13 cellular contexts compared by ENCODE assay signal in the genomic region with DNA sequence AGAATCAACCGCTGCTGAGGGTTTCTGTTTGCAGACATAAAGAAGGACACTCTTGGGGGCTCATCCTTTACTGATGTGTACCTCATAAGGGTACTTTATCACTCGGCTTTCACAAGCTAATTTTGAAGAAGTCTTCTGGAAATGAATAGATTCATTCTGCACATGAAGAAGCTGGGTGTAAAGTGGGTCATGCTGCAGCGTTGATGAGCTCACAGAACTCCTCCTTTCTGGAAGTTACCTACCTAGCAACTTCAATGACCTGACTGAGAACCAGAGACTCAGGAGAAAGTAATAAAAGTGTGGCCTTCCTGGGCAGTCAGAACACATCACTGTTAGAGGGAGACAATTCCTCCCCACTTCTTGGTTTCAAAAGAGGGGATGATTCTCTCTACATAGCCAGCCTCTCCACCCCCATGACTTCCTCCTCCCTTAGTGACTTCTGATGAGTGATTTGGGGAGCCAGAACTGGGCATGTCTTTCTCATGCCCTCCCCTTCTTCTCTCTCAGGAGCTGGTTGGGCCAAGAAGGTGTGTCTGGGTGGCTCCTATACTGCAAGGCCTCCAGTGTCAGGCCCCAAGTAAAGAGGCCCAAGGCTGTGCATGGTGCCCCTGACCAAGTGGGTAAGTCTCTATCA. TPM values are rescaled to one million over a fixed set of nuclear protein-coding genes. Genes with fewer than 3 reads are reported as not detected.
DNase-seq lines count a peak whose midpoint lies in the region; ATAC-seq lines count a peak whose summit lies in the region.
"Had no signal": no experiment of that assay in that cellular context is flagged by ENCODE, and none has a peak within 500 bp of the region (broad histone marks: within the 10 kb centered on the region; RNA-seq: fewer than 3 reads in every experiment).

No MANE protein-coding gene starts in this region.

- H3K36me3 Mint-ChIP-seq in activated T-cell treated with anti-CD3 and anti-CD28 coated beads, Interleukin-2, amount 50 U/mL, for 4 hours (ENCODE audit: insufficient read depth): peaks cover 24% of the 10 kb centered on the region
- peaks cover 54% of the 10 kb centered on the region for H3K36me3 Mint-ChIP-seq in activated T-cell treated with anti-CD3 and anti-CD28 coated beads, Interleukin-2, amount 50 U/mL, for 24 hours (ENCODE audit: low read depth)

- no peak for DNase-seq in activated T-cell treated with anti-CD3 and anti-CD28 coated beads, Interleukin-2, amount 50 U/mL, for 4 hours
- DNase-seq in activated T-cell treated with anti-CD3 and anti-CD28 coated beads, Interleukin-2, amount 50 U/mL, for 24 hours: no peak
- no peak for DNase-seq in stimulated activated naive CD8-positive, alpha-beta T cell treated with anti-CD3 and anti-CD28 coated beads, Interleukin-15, amount 100 ng/mL, for 72 hours
- DNase-seq in EL: no peak
- no peak for DNase-seq in activated CD4-positive, CD25-positive, alpha-beta regulatory T cell (lab: John Stamatoyannopoulos, UW)
- DNase-seq: H9, NCI-H1436 treated with DMSO at 0.1 percent for 48 hours, NCI-H2081, NCI-H524, SHP77 treated with DMSO at 0.1 percent for 48 hours had no signal

- H3K27ac Mint-ChIP-seq in activated T-cell treated with anti-CD3 and anti-CD28 coated beads, Interleukin-2, amount 50 U/mL, for 24 hours: no peak overlapping the region
- H3K27ac Mint-ChIP-seq in stimulated activated naive CD8-positive, alpha-beta T cell treated with anti-CD3 and anti-CD28 coated beads, Interleukin-15, amount 100 ng/mL, for 72 hours: no peak overlapping the region
- H3K27ac Mint-ChIP-seq: H9 had no signal

- H3K4me3 Mint-ChIP-seq in activated T-cell treated with anti-CD3 and anti-CD28 coated beads, Interleukin-2, amount 50 U/mL, for 4 hours: no peak overlapping the region
- H3K4me3 Mint-ChIP-seq in activated T-cell treated with anti-CD3 and anti-CD28 coated beads, Interleukin-2, amount 50 U/mL, for 24 hours: no peak overlapping the region
- H3K4me3 Mint-ChIP-seq in stimulated activated naive CD8-positive, alpha-beta T cell treated with anti-CD3 and anti-CD28 coated beads, Interleukin-15, amount 100 ng/mL, for 72 hours: no peak overlapping the region
- H3K4me3 Mint-ChIP-seq: H9 had no signal

- H3K9me3 Mint-ChIP-seq in activated T-cell treated with anti-CD3 and anti-CD28 coated beads, Interleukin-2, amount 50 U/mL, for 4 hours: no peaks in the 10 kb centered on the region
- no peaks in the 10 kb centered on the region for H3K9me3 Mint-ChIP-seq in activated T-cell treated with anti-CD3 and anti-CD28 coated beads, Interleukin-2, amount 50 U/mL, for 24 hours
- H3K9me3 Mint-ChIP-seq in stimulated activated naive CD8-positive, alpha-beta T cell treated with anti-CD3 and anti-CD28 coated beads, Interleukin-15, amount 100 ng/mL, for 72 hours: no peaks in the 10 kb centered on the region
- H3K9me3 Mint-ChIP-seq: H9 had no signal

- no peaks in the 10 kb centered on the region for H3K27me3 Mint-ChIP-seq in activated T-cell treated with anti-CD3 and anti-CD28 coated beads, Interleukin-2, amount 50 U/mL, for 4 hours (ENCODE audit: low read depth)
- no peaks in the 10 kb centered on the region for H3K27me3 Mint-ChIP-seq in activated T-cell treated with anti-CD3 and anti-CD28 coated beads, Interleukin-2, amount 50 U/mL, for 24 hours
- H3K27me3 Mint-ChIP-seq in stimulated activated naive CD8-positive, alpha-beta T cell treated with anti-CD3 and anti-CD28 coated beads, Interleukin-15, amount 100 ng/mL, for 72 hours: no peaks in the 10 kb centered on the region

- ATAC-seq in activated T-cell treated with anti-CD3 and anti-CD28 coated beads, Interleukin-2, amount 50 U/mL, for 4 hours: peak; percentile 18 to 35
- peak; percentile 61 for ATAC-seq in GM19395 (IDR thresholded peaks at IDR 0.05; ENCODE audit: unreplicated experiment)
- ATAC-seq in HG02798 (IDR thresholded peaks at IDR 0.05; ENCODE audit: poor library complexity, unreplicated experiment): peak; percentile 35
- peak; percentile 42 for ATAC-seq in stimulated activated naive CD8-positive, alpha-beta T cell treated with anti-CD3 and anti-CD28 coated beads, Interleukin-15, amount 100 ng/mL, for 72 hours
- ATAC-seq in HG03139 (IDR thresholded peaks at IDR 0.05; ENCODE audit: unreplicated experiment): no peak

- H3K4me1 Mint-ChIP-seq in activated T-cell treated with anti-CD3 and anti-CD28 coated beads, Interleukin-2, amount 50 U/mL, for 4 hours (ENCODE audit: low read depth): peaks cover 2% of the 10 kb centered on the region
- H3K4me1 Mint-ChIP-seq in activated T-cell treated with anti-CD3 and anti-CD28 coated beads, Interleukin-2, amount 50 U/mL, for 24 hours (ENCODE audit: low read depth): peaks cover 27% of the 10 kb centered on the region
- peaks cover 18% of the 10 kb centered on the region for H3K4me1 Mint-ChIP-seq in stimulated activated naive CD8-positive, alpha-beta T cell treated with anti-CD3 and anti-CD28 coated beads, Interleukin-15, amount 100 ng/mL, for 72 hours

RNA-seq across cellular contexts. Expression of gene PCNX2, which starts 27.0 kb away (rescaled TPM):
- total RNA-seq in activated T-cell treated with anti-CD3 and anti-CD28 coated beads, Interleukin-2, amount 50 U/mL, for 4 hours: 10 to 100 TPM; 15.1 to 17.3 (median 15.3) TPM

RNA-seq across cellular contexts. Expression of gene MAP3K21, which starts 59.0 kb away (rescaled TPM):
- 1 to 10 TPM; 1.0 to 1.1 (median 1.0) TPM for total RNA-seq in activated T-cell treated with anti-CD3 and anti-CD28 coated beads, Interleukin-2, amount 50 U/mL, for 4 hours
